In the genomic region with DNA sequence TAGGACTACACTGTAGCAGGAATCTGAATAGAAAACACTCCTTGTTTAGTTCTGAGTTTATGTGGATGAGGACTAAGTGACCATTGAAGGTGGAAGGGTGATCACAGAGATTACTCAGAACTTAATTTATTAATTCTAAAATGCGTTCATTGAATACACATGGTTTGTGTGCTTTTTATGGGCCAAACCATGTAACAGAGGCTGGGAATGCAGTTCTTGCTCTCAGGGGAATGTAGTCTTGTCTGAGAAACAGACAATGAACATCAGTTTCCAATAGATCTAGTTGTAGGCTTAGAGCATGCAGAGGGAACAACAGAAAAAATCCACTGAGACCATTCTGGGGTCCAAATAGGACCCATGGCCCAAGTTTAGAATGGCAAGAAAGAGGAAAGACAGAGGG, we compare ENCODE assay signal across 15 cellular contexts. TPM values are rescaled to one million over a fixed set of nuclear protein-coding genes. Genes with fewer than 3 reads are reported as not detected.
DNase-seq lines count a peak whose midpoint lies in the region; ATAC-seq and TF ChIP-seq lines count a peak whose summit lies in the region.
"Had no signal": no experiment of that assay in that cellular context is flagged by ENCODE, and none has a peak within 500 bp of the region (broad histone marks: within the 10 kb centered on the region; RNA-seq: fewer than 3 reads in every experiment).

No MANE protein-coding gene starts in this region.

- H2BK5ac ChIP-seq in trophoblast cell (ENCODE audit: low read depth, low read length, poor library complexity): no peak overlapping the region

- no peaks in the 10 kb centered on the region for H3K9me3 ChIP-seq in SJSA1 (replicated peaks)
- H3K9me3 ChIP-seq in trophoblast cell (ENCODE audit: insufficient read depth, low read depth, low read length): no peaks in the 10 kb centered on the region
- H3K9me3 ChIP-seq: BLaER1 had no signal

- no peak overlapping the region for H3K27ac Mint-ChIP-seq in stimulated activated memory B cell treated with anti-CD40 and anti-IgM and Interleukin-4, amounts not matched to agents 10 μg/mL and 1 μg/mL and 100 μg/mL, for 72 hours
- no peak overlapping the region for H3K27ac Mint-ChIP-seq in natural killer cell
- H3K27ac Mint-ChIP-seq: GM23338 had no signal

- H4K91ac ChIP-seq in trophoblast cell (ENCODE audit: low read depth, low read length): no peak overlapping the region

- H3K4me3 ChIP-seq in BJ (ENCODE audit: low read depth, low read length): no peak overlapping the region
- H3K4me3 ChIP-seq in SJSA1: no peak overlapping the region
- no peak overlapping the region for H3K4me3 ChIP-seq in trophoblast cell (ENCODE audit: low read depth, low read length)
- H3K4me3 ChIP-seq: BLaER1, GM12878, GM23338, K562 had no signal

- peak overlapping the region; percentile 91 for H3K4ac ChIP-seq in trophoblast cell (ENCODE audit: low read depth, low read length)

- no peaks in the 10 kb centered on the region for H3K27me3 ChIP-seq in BJ (ENCODE audit: control insufficient read depth, insufficient read depth, low read length)
- H3K27me3 ChIP-seq in SJSA1 (replicated peaks): no peaks in the 10 kb centered on the region
- no peaks in the 10 kb centered on the region for H3K27me3 ChIP-seq in trophoblast cell (ENCODE audit: insufficient read depth, low read length)
- H3K27me3 ChIP-seq: BLaER1 had no signal

- H3K23ac ChIP-seq in trophoblast cell (ENCODE audit: low read length): no peak overlapping the region

- H3K27me3 Mint-ChIP-seq in stimulated activated memory B cell treated with anti-CD40 and anti-IgM and Interleukin-4, amounts not matched to agents 10 μg/mL and 1 μg/mL and 100 μg/mL, for 72 hours: peaks cover 8% of the 10 kb centered on the region
- H3K27me3 Mint-ChIP-seq in natural killer cell (ENCODE audit: low read depth in 2 of 2): peaks cover 5 to 18% of the 10 kb centered on the region in 2 donors

- intact Hi-C loops in natural killer cell (cut with micrococcal nuclease): no loop called here

- H3K79me2 ChIP-seq in trophoblast cell (ENCODE audit: control insufficient read depth, insufficient read depth, low read length, poor library complexity): peaks cover 10% of the 10 kb centered on the region

- DNase-seq in BJ (ENCODE audit: low read depth) (peak; percentile 58), SJSA1 (ENCODE audit: low read depth in 1 of 2, low spot score in 2 of 2) (no peak), fibroblast of gingiva (ENCODE audit: low read depth) (peak; percentile 51), trophoblast cell (no peak), natural killer cell (no peak)
- DNase-seq: NCI-H2107, NCI-H345, NCI-H526 treated with DMSO at 0.1 percent for 48 hours had no signal

- POLR2A ChIA-PET in BJ (lab: Charles Lee): no interaction called here

- H3K4me1 ChIP-seq in SJSA1 (replicated peaks) (peaks cover 55% of the 10 kb centered on the region), trophoblast cell (ENCODE audit: control insufficient read depth in 1 of 2, insufficient read depth in 2 of 2, low read length in 2 of 2) (peaks cover 2 to 10% of the 10 kb centered on the region in 2 experiments)
- H3K4me1 ChIP-seq: BLaER1 had no signal

- H4K8ac ChIP-seq in trophoblast cell (ENCODE audit: low read depth, low read length): no peak overlapping the region

- no CpG with 5 or more reads among the region's 1 CpG for WGBS in trophoblast cell (ENCODE audit: extremely low coverage, insufficient coverage, insufficient read length)

- H3K4me3 Mint-ChIP-seq in stimulated activated memory B cell treated with anti-CD40 and anti-IgM and Interleukin-4, amounts not matched to agents 10 μg/mL and 1 μg/mL and 100 μg/mL, for 72 hours: no peak overlapping the region
- H3K4me3 Mint-ChIP-seq in natural killer cell: no peak overlapping the region
- H3K4me3 Mint-ChIP-seq: GM23338 had no signal

- H3K18ac ChIP-seq in trophoblast cell (ENCODE audit: low read length): no peak overlapping the region

- no peak overlapping the region for H4K12ac ChIP-seq in trophoblast cell (ENCODE audit: low read depth, low read length)

- ATAC-seq in GM19035 (IDR thresholded peaks at IDR 0.05; ENCODE audit: unreplicated experiment): no peak
- no peak for ATAC-seq in stimulated activated memory B cell treated with anti-CD40 and anti-IgM and Interleukin-4, amounts not matched to agents 10 μg/mL and 1 μg/mL and 100 μg/mL, for 72 hours
- ATAC-seq in natural killer cell: no peak
- no peak for ATAC-seq in GM19395 (IDR thresholded peaks at IDR 0.05; ENCODE audit: unreplicated experiment)
- ATAC-seq: GM12878, GM23338, K562 had no signal

- no peak overlapping the region for H2AFZ ChIP-seq in trophoblast cell (ENCODE audit: insufficient read depth, low read length, poor library complexity)
- H2AFZ ChIP-seq: GM23338 had no signal

- CTCF ChIA-PET in BJ (lab: Yijun Ruan, JAX): no interaction called here

- no peak overlapping the region for H2AK5ac ChIP-seq in trophoblast cell (ENCODE audit: low read length)

- no peaks in the 10 kb centered on the region for H3K36me3 ChIP-seq in BJ (ENCODE audit: control insufficient read depth, insufficient read depth, low read length)
- no peaks in the 10 kb centered on the region for H3K36me3 ChIP-seq in SJSA1
- no peaks in the 10 kb centered on the region for H3K36me3 ChIP-seq in trophoblast cell (ENCODE audit: control insufficient read depth in 1 of 2, insufficient read depth in 2 of 2, low read length in 2 of 2)
- H3K36me3 ChIP-seq: BLaER1 had no signal

- H3K27ac ChIP-seq in SJSA1 (peak overlapping the region; percentile 43; the same call in 1 of the 2 replicates), trophoblast cell (ENCODE audit: low read depth, low read length) (no peak overlapping the region)
- H3K27ac ChIP-seq: BLaER1 had no signal

- no peak overlapping the region for H2BK120ac ChIP-seq in trophoblast cell (ENCODE audit: insufficient read depth, low read length, poor library complexity)

- no peaks in the 10 kb centered on the region for H3K79me1 ChIP-seq in trophoblast cell (ENCODE audit: low read length)

- H3K4me1 Mint-ChIP-seq in stimulated activated memory B cell treated with anti-CD40 and anti-IgM and Interleukin-4, amounts not matched to agents 10 μg/mL and 1 μg/mL and 100 μg/mL, for 72 hours: peaks cover 6% of the 10 kb centered on the region
- no peaks in the 10 kb centered on the region for H3K4me1 Mint-ChIP-seq in natural killer cell

- no peak overlapping the region for H3K9ac ChIP-seq in trophoblast cell (ENCODE audit: low read length)
- H3K9ac ChIP-seq: BLaER1 had no signal

- no peak overlapping the region for H3K4me2 ChIP-seq in trophoblast cell (ENCODE audit: low read length)
- H3K4me2 ChIP-seq: BLaER1 had no signal

- no peaks in the 10 kb centered on the region for H3K36me3 Mint-ChIP-seq in stimulated activated memory B cell treated with anti-CD40 and anti-IgM and Interleukin-4, amounts not matched to agents 10 μg/mL and 1 μg/mL and 100 μg/mL, for 72 hours
- no peaks in the 10 kb centered on the region for H3K36me3 Mint-ChIP-seq in natural killer cell

- H3K14ac ChIP-seq in trophoblast cell (ENCODE audit: low read length): no peak overlapping the region

- no peak overlapping the region for H2BK12ac ChIP-seq in trophoblast cell (ENCODE audit: low read length)

- no peaks in the 10 kb centered on the region for H3K9me3 Mint-ChIP-seq in stimulated activated memory B cell treated with anti-CD40 and anti-IgM and Interleukin-4, amounts not matched to agents 10 μg/mL and 1 μg/mL and 100 μg/mL, for 72 hours
- H3K9me3 Mint-ChIP-seq in natural killer cell: no peaks in the 10 kb centered on the region
- H3K9me3 Mint-ChIP-seq: GM23338 had no signal

- TF ChIP-seq CTCF in BJ (IDR thresholded peaks at IDR 0.05; ENCODE audit: insufficient read depth, low read depth, low read length) (no peak), natural killer cell (IDR thresholded peaks at IDR 0.05) (no peak)

RNA-seq across cellular contexts. Expression of a gene that starts 46.0 kb away (rescaled TPM):
- polyA plus RNA-seq in BJ (2011; rRNA removed): 56.2 and 68.4 TPM in 2 replicates
- 52.1 and 55.5 TPM in 2 replicates for polyA minus RNA-seq in BJ (2011; rRNA and poly(A)+ RNA removed)
- total RNA-seq in SJSA1 (2014; rRNA removed; shearing (Covaris generic)): 25.8 and 53.2 TPM in 2 replicates
- polyA plus RNA-seq in trophoblast cell (2013): 121 and 122 TPM in 2 replicates
- 1 to 10 TPM; 1.5 to 5.1 (median 2.7) TPM for total RNA-seq in natural killer cell

RNA-seq across cellular contexts. Expression of a gene that starts 46.8 kb away (rescaled TPM):
- polyA plus RNA-seq in BJ (2011; rRNA removed): 21.2 and 43.0 TPM in 2 replicates
- polyA minus RNA-seq in BJ (2011; rRNA and poly(A)+ RNA removed): 15.9 and 21.2 TPM in 2 replicates
- 15.3 and 16.5 TPM in 2 replicates for total RNA-seq in SJSA1 (2014; rRNA removed; shearing (Covaris generic))
- 20.4 and 21.1 TPM in 2 replicates for polyA plus RNA-seq in trophoblast cell (2013)
- total RNA-seq in natural killer cell: 10 to 100 TPM; 25.8 to 32.8 (median 30.0) TPM

Comparison
In these comparisons a context has a peak if more than half of its experiments do, and no peak if none do; other contexts are left out.
1. DNase-seq: peak in BJ (single experiment) and fibroblast of gingiva (single experiment); none in SJSA1 (0 of 2), trophoblast cell (0 of 2) and natural killer cell (single experiment).